Comparison of ENCODE assay signal across 1 cellular context in the genomic region with DNA sequence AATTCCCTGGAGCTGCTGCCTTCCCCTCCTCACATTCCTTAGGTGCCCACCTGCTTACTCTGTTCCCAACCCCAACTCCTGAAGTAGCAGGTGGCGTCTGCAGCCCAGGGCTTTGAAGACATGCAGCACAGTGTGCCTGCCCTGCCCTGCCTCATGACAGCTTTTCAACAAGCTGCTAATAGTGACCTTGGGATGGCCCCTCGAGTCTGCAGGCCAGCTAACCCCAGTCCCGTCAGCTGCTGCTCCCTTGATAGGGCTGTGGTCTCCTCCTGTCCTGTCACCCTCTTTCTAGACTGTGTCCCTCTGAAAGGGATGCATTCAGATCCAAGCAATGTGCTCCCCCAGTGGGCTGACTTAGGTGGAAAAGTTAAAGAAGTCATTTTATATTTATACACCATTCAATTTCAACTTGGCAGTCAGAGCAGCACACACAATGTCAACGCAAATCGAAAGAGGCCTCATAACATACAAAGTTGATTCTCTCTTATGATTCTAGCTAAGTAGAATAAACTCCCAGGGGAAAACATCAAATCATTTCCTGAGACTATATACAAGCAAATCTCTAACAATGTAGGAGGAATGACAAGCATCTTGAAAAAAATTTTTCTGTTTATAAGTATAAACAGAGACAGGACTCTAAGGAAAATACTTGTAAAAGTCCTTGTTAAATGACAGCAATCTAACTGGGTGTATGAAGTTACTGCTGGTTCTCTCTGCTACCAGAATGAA.
TF ChIP-seq lines count a peak whose summit lies in the region.

No MANE protein-coding gene starts in this region.

TF ChIP-seq in SK-N-SH treated with all-trans-retinoic acid at 6 μM for 48 hours, 23 proteins besides CTCF, POLR2A, EP300 and RAD21 (continued from another document):
- TF ChIP-seq ESRRG (CRISPR knock-in tag; IDR thresholded peaks at IDR 0.05): no peak
- TF ChIP-seq TSHZ2 (CRISPR knock-in tag; IDR thresholded peaks at IDR 0.05): no peak
- TF ChIP-seq ISL1 (CRISPR knock-in tag; IDR thresholded peaks at IDR 0.05): no peak
